In the genomic region with DNA sequence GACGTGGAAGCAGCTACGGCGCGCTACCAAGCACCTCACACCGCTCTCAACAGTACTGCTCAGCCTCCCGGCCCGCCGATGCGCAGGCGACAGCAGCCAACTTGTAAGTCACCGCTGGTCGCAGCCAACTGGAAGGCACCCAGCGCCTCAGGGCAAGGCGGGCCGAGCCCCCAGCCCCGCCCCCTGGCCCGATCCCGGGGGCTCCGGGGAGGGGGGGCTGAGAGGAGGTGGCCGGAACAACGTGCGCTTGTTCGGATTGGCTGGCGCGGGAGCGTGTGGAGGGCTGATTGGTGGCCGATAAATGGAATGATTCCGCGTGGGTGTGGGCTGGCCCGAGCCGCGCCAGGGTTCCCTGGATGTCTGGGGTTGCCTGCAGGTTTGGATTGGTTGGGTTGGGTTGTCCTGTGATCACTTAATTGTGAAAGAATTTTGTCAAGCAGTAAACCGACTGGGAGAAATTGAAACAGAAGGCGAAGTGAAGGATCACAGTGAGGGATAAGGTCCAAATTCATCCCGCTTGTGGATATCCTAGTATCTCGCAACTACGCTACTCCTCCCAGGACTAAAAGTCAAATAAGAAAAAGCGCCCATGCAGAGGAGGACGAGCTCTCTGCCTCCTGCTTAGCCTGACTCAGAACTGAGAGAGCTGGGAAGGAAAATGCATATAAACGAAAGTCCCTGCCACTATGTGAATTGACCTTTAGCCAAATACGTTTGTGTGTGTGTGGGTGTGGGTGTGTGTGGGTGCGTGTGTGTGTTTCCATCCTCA, we compare ENCODE assay signal across 8 cellular contexts. TPM values are rescaled to one million over a fixed set of nuclear protein-coding genes. Genes with fewer than 3 reads are reported as not detected.
DNase-seq lines count a peak whose midpoint lies in the region; ATAC-seq and TF ChIP-seq lines count a peak whose summit lies in the region.

A gene with protein sequence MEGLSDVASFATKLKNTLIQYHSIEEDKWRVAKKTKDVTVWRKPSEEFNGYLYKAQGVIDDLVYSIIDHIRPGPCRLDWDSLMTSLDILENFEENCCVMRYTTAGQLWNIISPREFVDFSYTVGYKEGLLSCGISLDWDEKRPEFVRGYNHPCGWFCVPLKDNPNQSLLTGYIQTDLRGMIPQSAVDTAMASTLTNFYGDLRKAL (minus strand): TSS at position 130 of the 769 bp plus-strand sequence. CDS start 5,102 bp downstream, outside the sequence.

- no peak for TF ChIP-seq CTCF in left lung (IDR thresholded peaks at IDR 0.05)

- peaks cover 24 to 54% (median 35%) of the 10 kb centered on the region in 10 experiments for H3K4me1 ChIP-seq in BLaER1 treated with 17β-estradiol and CSF1 and Interleukin-3, amounts not matched to agents 10 nM and 100 nM
- H3K4me1 ChIP-seq in left lung: peaks cover 0 to 39% of the 10 kb centered on the region in 2 donors

- peak within 1 kb of the TSS; percentile 71 to 95 (median 88) for H3K4me2 ChIP-seq in BLaER1 treated with 17β-estradiol and CSF1 and Interleukin-3, amounts not matched to agents 10 nM and 100 nM

- intact Hi-C loops in left lung (cut with DNase I): no loop called here

- ATAC-seq in GM19372 (IDR thresholded peaks at IDR 0.05; ENCODE audit: low read depth, unreplicated experiment) (peak; percentile 86), HG03558 (IDR thresholded peaks at IDR 0.05; ENCODE audit: extremely low read depth, unreplicated experiment) (peak; percentile 91), left lung (peak; percentile 98)

- H3K9ac ChIP-seq in BLaER1 treated with 17β-estradiol and CSF1 and Interleukin-3, amounts not matched to agents 10 nM and 100 nM: peak within 1 kb of the TSS; percentile 85 to 95 (median 90)

- peaks cover 0 to 22% (median 5%) of the 10 kb centered on the region in 11 experiments; a peak in 10 of 22 replicates for H4K20me1 ChIP-seq in BLaER1 treated with 17β-estradiol and CSF1 and Interleukin-3, amounts not matched to agents 10 nM and 100 nM

- no peaks in the 10 kb centered on the region for H3K9me3 ChIP-seq in BLaER1 treated with 17β-estradiol and CSF1 and Interleukin-3, amounts not matched to agents 10 nM and 100 nM (replicated peaks in 1 of 11)
- H3K9me3 ChIP-seq in left lung: no peaks in the 10 kb centered on the region

- H3K4me3 ChIP-seq in BLaER1 treated with 17β-estradiol and CSF1 and Interleukin-3, amounts not matched to agents 10 nM and 100 nM: peak within 1 kb of the TSS; percentile 88 to 99 (median 94)
- peak within 1 kb of the TSS; percentile 77 to 91 for H3K4me3 ChIP-seq in left lung

- DNase-seq in NCI-H748 treated with DMSO at 0.1 percent for 48 hours (lab: John Stamatoyannopoulos, UW) (peak; percentile 90), dermis blood vessel endothelial cell (peak; percentile 96), left lung (peak; percentile 96)
- DNase-seq in activated CD4-positive, alpha-beta T cell treated with anti-CD3 and anti-CD28 coated beads, Interleukin-2, amount 50 U/mL, for 4 hours: peak; percentile 89
- DNase-seq in stimulated activated CD4-positive, alpha-beta T cell treated with anti-CD3 and anti-CD28 coated beads, Interleukin-2, amount 100 ng/mL, for 48 hours: peak; percentile 88 to 89

- peaks cover 0 to 5% (median 0%) of the 10 kb centered on the region in 11 experiments; a peak in 2 of 22 replicates for H3K36me3 ChIP-seq in BLaER1 treated with 17β-estradiol and CSF1 and Interleukin-3, amounts not matched to agents 10 nM and 100 nM
- no peaks in the 10 kb centered on the region for H3K36me3 ChIP-seq in left lung

- no peaks in the 10 kb centered on the region for H3K27me3 ChIP-seq in BLaER1 treated with 17β-estradiol and CSF1 and Interleukin-3, amounts not matched to agents 10 nM and 100 nM
- H3K27me3 ChIP-seq in left lung: no peaks in the 10 kb centered on the region

- H3K27ac ChIP-seq in BLaER1 treated with 17β-estradiol and CSF1 and Interleukin-3, amounts not matched to agents 10 nM and 100 nM: peak within 1 kb of the TSS; percentile 78 to 92 (median 87)
- peak within 1 kb of the TSS; percentile 92 to 93 for H3K27ac ChIP-seq in left lung

RNA-seq across cellular contexts. Expression of the gene that starts here (rescaled TPM):
- 71.1 and 71.2 TPM in 2 replicates for total RNA-seq in dermis blood vessel endothelial cell
- 10 to 100 TPM; 39.6 to 68.2 TPM for total RNA-seq in left lung

Comparison
In these comparisons a context has a peak if more than half of its experiments do, and no peak if none do; other contexts are left out.
1. Peak in every context shown above with its lines: DNase-seq, ATAC-seq, H3K4me3 ChIP-seq and H3K27ac ChIP-seq.